8 cellular contexts compared by ENCODE assay signal in the genomic region with DNA sequence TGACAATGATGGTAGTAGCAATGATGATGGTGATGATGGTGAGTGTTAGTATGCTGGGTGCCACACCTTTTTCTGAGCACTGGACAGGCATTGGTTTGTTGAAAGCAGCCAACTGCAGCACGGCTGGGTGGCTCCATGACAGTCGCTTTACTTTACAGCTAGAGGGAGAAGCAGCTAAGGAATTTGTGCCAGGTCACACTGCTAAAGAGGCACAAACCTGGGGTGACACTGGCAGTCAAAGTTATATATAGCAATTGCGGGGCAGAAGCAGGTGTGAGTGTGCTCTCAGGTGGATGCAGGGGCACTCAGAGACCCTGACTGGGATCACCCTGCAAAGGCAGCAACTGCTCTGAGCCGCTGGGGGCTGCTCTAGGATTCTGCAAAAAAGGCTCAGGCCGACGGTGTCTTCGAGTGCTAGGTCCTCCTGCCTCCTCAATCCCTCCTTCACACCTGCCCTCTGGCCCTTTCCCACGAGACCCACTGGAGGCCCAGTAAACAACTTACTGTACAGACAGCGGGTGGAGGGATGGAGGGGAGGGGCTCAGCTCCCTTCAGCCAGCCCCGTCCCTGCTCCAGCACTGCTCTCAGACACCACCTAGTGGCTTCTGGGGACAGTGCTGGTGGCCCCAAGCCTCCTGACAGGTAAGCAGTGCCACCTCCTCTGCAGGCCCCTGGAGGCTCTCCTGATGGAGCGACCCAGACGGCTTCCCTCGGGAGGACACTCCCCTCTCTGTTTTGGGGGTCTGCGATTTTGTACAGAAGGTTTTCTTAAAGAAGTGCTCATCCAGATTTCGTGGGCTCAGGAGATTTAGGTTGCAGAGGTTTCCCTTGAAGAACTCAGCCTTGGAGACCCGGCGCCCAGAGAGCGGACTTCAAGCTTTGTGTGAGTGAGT. TPM values are rescaled to one million over a fixed set of nuclear protein-coding genes. Genes with fewer than 3 reads are reported as not detected.
DNase-seq lines count a peak whose midpoint lies in the region; ATAC-seq and TF ChIP-seq lines count a peak whose summit lies in the region.

No MANE protein-coding gene starts in this region.

- TF ChIP-seq POLR2A in breast epithelium (IDR thresholded peaks at IDR 0.05): no peak

- peak; percentile 98 for TF ChIP-seq CTCF in GM12874 (IDR thresholded peaks at IDR 0.05; ENCODE audit: insufficient read depth, low read depth, low read length)
- peak; percentile 94 for TF ChIP-seq CTCF in WI38 (IDR thresholded peaks at IDR 0.05; ENCODE audit: low read depth, low read length)
- peak; percentile 71 to 87 (median 86) for TF ChIP-seq CTCF in breast epithelium (IDR thresholded peaks at IDR 0.05)

- no peaks in the 10 kb centered on the region for H3K36me3 ChIP-seq in breast epithelium

- H3K27me3 ChIP-seq in breast epithelium: no peaks in the 10 kb centered on the region

- H3K27ac ChIP-seq in breast epithelium: peak overlapping the region in 1 of 2 donors; percentile 32

- H3K4me1 ChIP-seq in breast epithelium: peaks cover 2 to 4% of the 10 kb centered on the region in 2 donors

- H3K9me3 ChIP-seq in breast epithelium: no peaks in the 10 kb centered on the region

- ATAC-seq in HG02981 (IDR thresholded peaks at IDR 0.05; ENCODE audit: unreplicated experiment) (peak; percentile 59), GM21367 (IDR thresholded peaks at IDR 0.05; ENCODE audit: unreplicated experiment) (no peak)

- DNase-seq in NCI-H2227 (lab: John Stamatoyannopoulos, UW; ENCODE audit: unreplicated experiment) (peak; percentile 88), breast epithelium (ENCODE audit: low spot score in 2 of 2) (peak; percentile 76 to 81), kidney glomerular epithelial cell (lab: John Stamatoyannopoulos, UW) (peak; percentile 46)
- DNase-seq in stimulated activated CD4-positive, alpha-beta T cell treated with anti-CD3 and anti-CD28 coated beads, Interleukin-4, amount 100 ng/mL, for 24 hours: peak; percentile 82

- intact Hi-C loops in breast epithelium (cut with DNase I; ENCODE audit: low total_unique reads): loop anchor here (5.0 kb wide), 1 partner anchor 1265 kb away; no protein-coding TSS in a partner anchor

- no peak overlapping the region for H3K4me3 ChIP-seq in WI38 (ENCODE audit: low read depth, low read length)
- no peak overlapping the region for H3K4me3 ChIP-seq in breast epithelium

RNA-seq across cellular contexts. Expression of a gene that starts 4.4 kb away (rescaled TPM):
- total RNA-seq in breast epithelium: 1,000 to 10,000 TPM; 1,723 to 3,116 (median 2,974) TPM

RNA-seq across cellular contexts. Expression of a gene that starts 15.4 kb away (rescaled TPM):
- 100 to 1,000 TPM in 1 of 3 donors, 10 to 100 TPM in 2; 16.6 to 114 (median 53.3) TPM for total RNA-seq in breast epithelium

RNA-seq across cellular contexts. Expression of a gene that starts 24.5 kb away (rescaled TPM):
- 1 to 10 TPM; 1.8 to 3.2 (median 2.9) TPM for total RNA-seq in breast epithelium

RNA-seq across cellular contexts. Expression of a gene that starts 44.8 kb away (rescaled TPM):
- 1 to 10 TPM in 2 of 3 donors, not detected in 1; 2.0 to 4.0 TPM for total RNA-seq in breast epithelium
